Comparison of ENCODE assay signal across 8 cellular contexts in genomic region chr2:84846041-84846663, GRCh38. TPM values are rescaled to one million over a fixed set of nuclear protein-coding genes. Genes with fewer than 3 reads are reported as not detected.
A peak's percentile ranks its signal among the peaks of the same experiment; 100 is the strongest.
DNase-seq lines count a peak whose midpoint lies in the region; ATAC-seq and TF ChIP-seq lines count a peak whose summit lies in the region.
"Had no signal": no experiment of that assay in that cellular context is flagged by ENCODE, and none has a peak within 500 bp of the region (broad histone marks: within the 10 kb centered on the region; RNA-seq: fewer than 3 reads in every experiment).

No MANE protein-coding gene starts in this region.

- peak overlapping the region; percentile 46 for H3K27ac ChIP-seq in colonic mucosa
- H3K27ac ChIP-seq in gastrocnemius medialis, result no peak overlapping the region
- H3K27ac ChIP-seq: thyroid gland had no signal

- TF ChIP-seq POLR2A in gastrocnemius medialis (IDR thresholded peaks at IDR 0.05), result no peak

- in situ Hi-C loops in gastrocnemius medialis (cut with MboI; ENCODE audit: low sequenced_read_pairs in 4 of 4), result no loop called here

- H3K4me1 Mint-ChIP-seq in HFFc6 (ENCODE audit: low read depth), result peaks cover 35% of the 10 kb centered on the region
- H3K4me1 Mint-ChIP-seq in T-cell, result peaks cover 91 to 98% (median 97%) of the 10 kb centered on the region in 3 donors

- POLR2A ChIA-PET in T-cell (lab: Charles Lee), result interaction anchor here in 1 of 2 donors (0.5 to 1.4 kb wide), 3 partner anchors 12 to 94 kb away, joined by 3 to 4 read pairs (median 3); no protein-coding TSS in a partner anchor

- DNase-seq in HFFc6, result no peak
- DNase-seq in T-cell, result peak in 31 of 34 experiments; percentile 7 to 81 (median 52)
- DNase-seq in colonic mucosa, result no peak
- DNase-seq in gastrocnemius medialis, result no peak
- no peak for DNase-seq in SW 1271 (lab: John Stamatoyannopoulos, UW)
- DNase-seq in NCI-H1694 (lab: John Stamatoyannopoulos, UW), result no peak
- no peak for DNase-seq in HCEC 1CT
- DNase-seq: thyroid gland had no signal

- CTCF ChIA-PET in T-cell (lab: Charles Lee), result interaction anchor here in 1 of 2 donors (0.9 to 2.1 kb wide), 5 partner anchors 16 to 64 kb away, joined by 5 to 12 read pairs (median 6); no protein-coding TSS in a partner anchor

- H3K9me3 ChIP-seq in colonic mucosa (no peaks in the 10 kb centered on the region), gastrocnemius medialis (no peaks in the 10 kb centered on the region)
- H3K9me3 ChIP-seq: thyroid gland had no signal

- H3K9me3 Mint-ChIP-seq in HFFc6 (no peaks in the 10 kb centered on the region), T-cell (peaks cover 0 to 4% (median 3%) of the 10 kb centered on the region in 3 donors)

- H3K9ac ChIP-seq in colonic mucosa (ENCODE audit: low read depth in 2 of 2, low read length in 2 of 2), result no peak overlapping the region

- H3K4me3 Mint-ChIP-seq in HFFc6 (no peak overlapping the region), T-cell (peak overlapping the region; percentile 46 to 74 (median 62))

- no peaks in the 10 kb centered on the region for H3K27me3 ChIP-seq in colonic mucosa
- H3K27me3 ChIP-seq in gastrocnemius medialis, result no peaks in the 10 kb centered on the region
- H3K27me3 ChIP-seq: thyroid gland had no signal

- H3K4me3 ChIP-seq in colonic mucosa (no peak overlapping the region), gastrocnemius medialis (no peak overlapping the region)
- H3K4me3 ChIP-seq: thyroid gland had no signal

- ATAC-seq in T-cell (replicated peaks in 1 of 4), result peak; percentile 75 to 83 (median 79)
- ATAC-seq in gastrocnemius medialis, result peak; percentile 27 to 30

- no peaks in the 10 kb centered on the region; the same call in 1 of the 2 replicates for H3K27me3 Mint-ChIP-seq in HFFc6 (ENCODE audit: insufficient read depth)
- no peaks in the 10 kb centered on the region for H3K27me3 Mint-ChIP-seq in T-cell

- H3K36me3 ChIP-seq in colonic mucosa (no peaks in the 10 kb centered on the region), gastrocnemius medialis (no peaks in the 10 kb centered on the region)
- H3K36me3 ChIP-seq: thyroid gland had no signal

- intact Hi-C loops in colonic mucosa (cut with DNase I) (no loop called here), gastrocnemius medialis (cut with DNase I; ENCODE audit: low total_unique reads) (no loop called here)

- H3K36me3 Mint-ChIP-seq in HFFc6 (ENCODE audit: low read depth) (no peaks in the 10 kb centered on the region), T-cell (peaks cover 20% of the 10 kb centered on the region)

- H3K27ac Mint-ChIP-seq in HFFc6, result peak overlapping the region; percentile 25; the same call in 1 of the 2 replicates
- H3K27ac Mint-ChIP-seq in T-cell, result peak overlapping the region; percentile 97 to 99

- TF ChIP-seq CTCF in HFFc6 (IDR thresholded peaks at IDR 0.05) (no peak), colonic mucosa (IDR thresholded peaks at IDR 0.05) (no peak), gastrocnemius medialis (IDR thresholded peaks at IDR 0.05 in 4 of 5, conservative IDR thresholded peaks at IDR 0.05 in 1 of 5) (no peak)

- H3K4me1 ChIP-seq in colonic mucosa (peaks cover 12% of the 10 kb centered on the region), gastrocnemius medialis (no peaks in the 10 kb centered on the region)
- H3K4me1 ChIP-seq: thyroid gland had no signal

RNA-seq across cellular contexts. Expression of gene TRABD2A, which starts 34.7 kb away (rescaled TPM):
- total RNA-seq in HFFc6 (2021; fragmentation: NEBNext Ultra II Directional; extraction: Animal tissue kit (Norgen Biotek cat#: 25700)), result 10 to 100 TPM; 13.5 to 46.2 (median 41.9) TPM
- 100 to 1,000 TPM in 3 of 5 donors, 10 to 100 TPM in 2; 77.3 to 219 (median 106) TPM for total RNA-seq in T-cell
- total RNA-seq in colonic mucosa, result 100 to 1,000 TPM in 1 of 2 donors, 10 to 100 TPM in 1; 88.1 to 158 TPM
- under 1 TPM; 0.27 to 0.97 (median 0.64) TPM for total RNA-seq in gastrocnemius medialis

RNA-seq across cellular contexts. Expression of gene TMSB10, which starts 59.3 kb away (rescaled TPM):
- 1,000 to 10,000 TPM; 3,909 to 6,151 (median 5,325) TPM for total RNA-seq in HFFc6 (2021; fragmentation: NEBNext Ultra II Directional; extraction: Animal tissue kit (Norgen Biotek cat#: 25700))
- total RNA-seq in T-cell (1,000 to 10,000 TPM; 1,423 to 1,890 (median 1,689) TPM), colonic mucosa (1,000 to 10,000 TPM; 2,226 to 3,150 TPM), gastrocnemius medialis (100 to 1,000 TPM; 329 to 954 (median 486) TPM)

Comparison
In these comparisons a context has a peak if more than half of its experiments do, and no peak if none do; other contexts are left out.
1. DNase-seq: peak in T-cell (31 of 34); none in HFFc6 (single experiment), colonic mucosa (single experiment), gastrocnemius medialis (0 of 2), SW 1271 (0 of 2), NCI-H1694 (single experiment) and HCEC 1CT (single experiment).
2. RNA of gene TRABD2A, which starts 34.7 kb away (total RNA-seq): 88.1 to 158 TPM in colonic mucosa, 77.3 to 219 TPM in T-cell and 13.5 to 46.2 TPM in HFFc6; 0.27 to 0.97 TPM in gastrocnemius medialis; every median in the first group is over 4 times any median in the second.